Comparison of ENCODE assay signal across 10 cellular contexts in the genomic region with DNA sequence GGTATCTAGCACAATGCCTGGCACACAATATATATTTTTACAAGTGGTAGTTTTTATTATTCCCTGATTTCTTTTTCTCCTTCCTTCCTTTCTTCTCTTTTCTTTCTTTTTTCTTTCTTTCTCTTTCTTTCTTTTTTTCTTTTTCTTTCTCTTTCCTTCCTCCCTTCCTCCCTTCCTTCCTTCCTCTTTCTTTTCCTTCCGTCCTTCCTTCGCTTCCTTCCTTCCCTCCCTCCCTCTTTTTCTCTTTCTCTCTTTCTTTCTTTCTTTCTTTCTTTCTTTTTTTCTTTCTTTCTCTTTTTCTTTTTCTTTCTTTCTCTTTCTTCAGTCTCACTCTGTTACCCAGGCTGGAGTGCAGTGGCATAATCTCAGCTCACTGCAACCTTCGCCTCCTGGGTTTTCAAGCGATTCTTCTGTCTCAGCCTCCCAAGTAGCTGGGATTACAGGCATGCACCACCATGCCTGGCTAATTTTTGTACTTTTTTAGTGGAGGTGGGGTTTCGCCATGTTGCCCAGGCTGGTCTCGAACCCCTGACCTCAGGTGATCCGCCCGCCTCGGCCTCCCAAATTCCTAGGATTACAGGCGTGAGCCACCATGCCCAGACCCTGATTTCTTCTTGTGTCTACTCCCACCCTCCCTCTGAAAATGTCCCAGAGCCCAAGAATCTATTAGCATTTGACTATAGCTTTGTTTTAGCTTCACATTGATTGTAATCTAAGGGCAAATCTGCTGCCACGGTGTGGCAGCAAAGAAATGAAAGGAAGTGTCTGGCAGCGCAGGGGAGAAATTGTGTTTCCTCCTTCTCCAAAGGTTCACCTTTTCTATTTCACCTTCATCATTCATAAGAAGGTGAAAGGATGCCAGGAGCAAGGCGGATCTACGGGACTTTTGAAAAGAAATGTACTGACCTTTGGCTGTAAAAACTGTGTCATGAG. TPM values are rescaled to one million over a fixed set of nuclear protein-coding genes. Genes with fewer than 3 reads are reported as not detected.
DNase-seq lines count a peak whose midpoint lies in the region; ATAC-seq and TF ChIP-seq lines count a peak whose summit lies in the region.
"Had no signal": no experiment of that assay in that cellular context is flagged by ENCODE, and none has a peak within 500 bp of the region (broad histone marks: within the 10 kb centered on the region; RNA-seq: fewer than 3 reads in every experiment).

No MANE protein-coding gene starts in this region.

- ATAC-seq in HG02571 (IDR thresholded peaks at IDR 0.05; ENCODE audit: unreplicated experiment) (peak; percentile 32), naive B cell (ENCODE audit: low read depth in 2 of 2) (peak; percentile 28 to 56)
- ATAC-seq in activated CD8-positive, alpha-beta T cell treated with anti-CD3 and anti-CD28 coated beads for 36 hours, result no peak
- ATAC-seq in effector memory CD8-positive, alpha-beta T cell (replicated peaks), result no peak

- no peaks in the 10 kb centered on the region for H3K9me3 ChIP-seq in SK-N-MC (ENCODE audit: low read depth, low read length)

- TF ChIP-seq CTCF in GM12864 (IDR thresholded peaks at IDR 0.05; ENCODE audit: low read depth, low read length, missing control alignments), result peak; percentile 16
- TF ChIP-seq CTCF in activated CD8-positive, alpha-beta T cell treated with anti-CD3 and anti-CD28 coated beads for 36 hours (IDR thresholded peaks at IDR 0.05), result no peak

- peak overlapping the region; percentile 14 to 90 (median 42) for H3K27ac Mint-ChIP-seq in naive B cell
- H3K27ac Mint-ChIP-seq in activated CD8-positive, alpha-beta T cell treated with anti-CD3 and anti-CD28 coated beads for 36 hours, result no peak overlapping the region
- H3K27ac Mint-ChIP-seq in effector memory CD8-positive, alpha-beta T cell, result peak overlapping the region in 1 of 2 donors; percentile 64

- H3K36me3 Mint-ChIP-seq in naive B cell, result no peaks in the 10 kb centered on the region
- no peaks in the 10 kb centered on the region for H3K36me3 Mint-ChIP-seq in activated CD8-positive, alpha-beta T cell treated with anti-CD3 and anti-CD28 coated beads for 36 hours (ENCODE audit: low read depth)
- no peaks in the 10 kb centered on the region for H3K36me3 Mint-ChIP-seq in effector memory CD8-positive, alpha-beta T cell (ENCODE audit: insufficient read depth)

- H3K4me3 Mint-ChIP-seq in naive B cell, result peak overlapping the region; percentile 44 to 87 (median 74)
- H3K4me3 Mint-ChIP-seq in activated CD8-positive, alpha-beta T cell treated with anti-CD3 and anti-CD28 coated beads for 36 hours, result no peak overlapping the region
- no peak overlapping the region for H3K4me3 Mint-ChIP-seq in effector memory CD8-positive, alpha-beta T cell

- POLR2A ChIA-PET in activated CD8-positive, alpha-beta T cell treated with anti-CD3 and anti-CD28 coated beads for 36 hours (lab: Charles Lee), result interaction anchor here (1.1 kb wide), 1 partner anchor 48 kb away, joined by 3 read pairs; a partner anchor contains a TSS

- H3K9me3 Mint-ChIP-seq in naive B cell, result no peaks in the 10 kb centered on the region
- H3K9me3 Mint-ChIP-seq in activated CD8-positive, alpha-beta T cell treated with anti-CD3 and anti-CD28 coated beads for 36 hours, result no peaks in the 10 kb centered on the region
- H3K9me3 Mint-ChIP-seq in effector memory CD8-positive, alpha-beta T cell, result no peaks in the 10 kb centered on the region

- intact Hi-C loops in activated CD8-positive, alpha-beta T cell treated with anti-CD3 and anti-CD28 coated beads for 36 hours (cut with micrococcal nuclease), result no loop called here

- CTCF ChIA-PET in activated CD8-positive, alpha-beta T cell treated with anti-CD3 and anti-CD28 coated beads for 36 hours (lab: Charles Lee), result interaction anchor here (0.9 kb wide), 1 partner anchor 46 kb away, joined by 3 read pairs; no protein-coding TSS in a partner anchor

- H3K4me3 ChIP-seq in GM12864 (ENCODE audit: low read depth, low read length) (peak overlapping the region; percentile 22), SK-N-MC (peak overlapping the region; percentile 65)

- H3K27ac ChIP-seq in SK-N-MC, result peak overlapping the region; percentile 63; the same call in 1 of the 2 replicates
- H3K27ac ChIP-seq: epithelial cell of prostate had no signal

- peak overlapping the region; percentile 55 for H3K9ac ChIP-seq in SK-N-MC (ENCODE audit: insufficient read length)

- DNase-seq in GM12864 (ENCODE audit: low read depth), result no peak
- no peak for DNase-seq in SK-N-MC (ENCODE audit: low read depth, low spot score)
- DNase-seq in naive B cell, result no peak
- no peak for DNase-seq in activated CD8-positive, alpha-beta T cell treated with anti-CD3 and anti-CD28 coated beads for 36 hours
- no peak for DNase-seq in NCI-H82 (lab: John Stamatoyannopoulos, UW)
- no peak for DNase-seq in superior temporal gyrus (ENCODE audit: extremely low spot score)
- DNase-seq in effector memory CD8-positive, alpha-beta T cell, result no peak
- DNase-seq: DND-41 had no signal

- H3K4me1 Mint-ChIP-seq in naive B cell, result peaks cover 17 to 20% (median 19%) of the 10 kb centered on the region in 3 donors
- no peaks in the 10 kb centered on the region for H3K4me1 Mint-ChIP-seq in activated CD8-positive, alpha-beta T cell treated with anti-CD3 and anti-CD28 coated beads for 36 hours (ENCODE audit: low read depth)
- H3K4me1 Mint-ChIP-seq in effector memory CD8-positive, alpha-beta T cell (ENCODE audit: low read depth in 2 of 2), result no peaks in the 10 kb centered on the region

- H3K36me3 ChIP-seq in SK-N-MC (ENCODE audit: insufficient read depth, low read length), result no peaks in the 10 kb centered on the region

- H3K27me3 Mint-ChIP-seq in naive B cell, result peaks cover 0 to 7% (median 0%) of the 10 kb centered on the region in 3 donors
- no peaks in the 10 kb centered on the region for H3K27me3 Mint-ChIP-seq in activated CD8-positive, alpha-beta T cell treated with anti-CD3 and anti-CD28 coated beads for 36 hours
- peaks cover 21% of the 10 kb centered on the region in 2 donors for H3K27me3 Mint-ChIP-seq in effector memory CD8-positive, alpha-beta T cell

RNA-seq across cellular contexts. Expression of a gene that starts 19.9 kb away (rescaled TPM):
- 10 to 100 TPM in 4 of 6 donors, 1 to 10 TPM in 2; 8.0 to 26.2 (median 11.5) TPM for polyA plus RNA-seq in naive B cell (ENCODE audit: low read depth in 6 of 6)
- 10 to 100 TPM; 30.7 to 32.1 TPM for total RNA-seq in activated CD8-positive, alpha-beta T cell treated with anti-CD3 and anti-CD28 coated beads for 36 hours

RNA-seq across cellular contexts. Expression of a gene that starts 47.5 kb away (rescaled TPM):
- polyA plus RNA-seq in naive B cell (ENCODE audit: low read depth in 6 of 6), result 1 to 10 TPM; 4.5 to 7.8 (median 5.1) TPM
- total RNA-seq in activated CD8-positive, alpha-beta T cell treated with anti-CD3 and anti-CD28 coated beads for 36 hours, result 10 to 100 TPM; 17.7 to 19.5 TPM

RNA-seq across cellular contexts. Expression of a gene that starts 47.6 kb away (rescaled TPM):
- polyA plus RNA-seq in naive B cell (ENCODE audit: low read depth in 6 of 6), result 1 to 10 TPM; 4.9 to 9.4 (median 5.5) TPM
- total RNA-seq in activated CD8-positive, alpha-beta T cell treated with anti-CD3 and anti-CD28 coated beads for 36 hours, result 10 to 100 TPM; 17.4 to 17.7 TPM

Comparison
In these comparisons a context has a peak if more than half of its experiments do, and no peak if none do; other contexts are left out.
1. ATAC-seq: peak in HG02571 (single experiment) and naive B cell (2 of 2); none in activated CD8-positive, alpha-beta T cell treated with anti-CD3 and anti-CD28 coated beads for 36 hours (single experiment) and effector memory CD8-positive, alpha-beta T cell (single experiment).
2. H3K4me3 Mint-ChIP-seq: peak in naive B cell (8 of 8); none in activated CD8-positive, alpha-beta T cell treated with anti-CD3 and anti-CD28 coated beads for 36 hours (single experiment) and effector memory CD8-positive, alpha-beta T cell (0 of 2).